1 cellular context compared by ENCODE assay signal in the genomic region with DNA sequence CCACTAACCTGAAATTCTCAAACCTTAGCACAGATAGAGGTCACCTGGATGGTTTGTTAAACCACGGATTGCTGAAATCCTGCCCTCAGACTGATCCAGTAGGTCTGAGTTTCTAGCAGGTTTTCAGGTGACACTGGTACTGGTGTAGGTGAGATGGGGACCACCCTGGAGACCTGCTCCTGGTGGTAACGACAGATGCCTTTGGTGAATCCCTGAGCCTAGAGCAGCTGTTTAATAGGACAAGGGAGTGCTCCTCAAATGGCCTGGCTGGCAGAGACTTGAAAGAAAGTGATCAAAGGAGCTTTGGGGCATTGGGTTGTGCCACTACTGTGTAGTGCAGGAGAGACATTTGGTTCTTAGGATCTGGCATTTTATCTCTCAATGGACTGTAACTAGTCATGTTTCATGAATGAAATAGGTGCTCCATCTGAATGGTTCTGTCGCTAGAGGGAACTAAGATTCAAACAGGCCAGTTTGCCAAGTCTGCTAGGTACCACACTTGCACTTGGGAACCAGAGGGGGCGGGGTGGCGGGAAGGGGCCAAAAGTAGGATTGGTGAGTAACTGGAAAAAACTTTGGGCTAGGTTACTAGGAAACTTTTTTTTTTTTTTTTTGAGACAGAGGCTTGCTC.
TF ChIP-seq lines count a peak whose summit lies in the region.

No MANE protein-coding gene starts in this region.

TF ChIP-seq in HEK293, 187 proteins besides CTCF, POLR2A, EP300 and RAD21 (continued from another document):
- TF ChIP-seq PATZ1 (tag by site-specific recombination; IDR thresholded peaks at IDR 0.05): peak; percentile 54; the same call in 1 of the 2 replicates
- 0 out of 2 replicates have a peak, but pooled peaks have one; percentile 16 for TF ChIP-seq ZNF184 (tag by site-specific recombination; IDR thresholded peaks at IDR 0.05)
- no peak for TF ChIP-seq ZNF280C (tag by site-specific recombination; IDR thresholded peaks at IDR 0.05)
- TF ChIP-seq ZNF660 (tag by site-specific recombination; IDR thresholded peaks at IDR 0.05): 0 out of 2 replicates have a peak, but pooled peaks have one; percentile 29
- peak; percentile 64; the same call in 1 of the 2 replicates for TF ChIP-seq SP7 (tag by site-specific recombination; IDR thresholded peaks at IDR 0.05)
- no peak for TF ChIP-seq ZNF596 (tag by site-specific recombination; IDR thresholded peaks at IDR 0.05)
- TF ChIP-seq ZEB2 (tag by site-specific recombination; IDR thresholded peaks at IDR 0.05): peak; percentile 26; the same call in 1 of the 2 replicates
- TF ChIP-seq ZBTB17 (tag by site-specific recombination; IDR thresholded peaks at IDR 0.05): peak; percentile 97
- TF ChIP-seq ZSCAN16 (tag by site-specific recombination; IDR thresholded peaks at IDR 0.05): no peak
- TF ChIP-seq, protein P1, sequence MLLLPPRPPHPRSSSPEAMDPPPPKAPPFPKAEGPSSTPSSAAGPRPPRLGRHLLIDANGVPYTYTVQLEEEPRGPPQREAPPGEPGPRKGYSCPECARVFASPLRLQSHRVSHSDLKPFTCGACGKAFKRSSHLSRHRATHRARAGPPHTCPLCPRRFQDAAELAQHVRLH (tag by site-specific recombination; IDR thresholded peaks at IDR 0.05): no peak
- no peak for TF ChIP-seq ZNF639 (tag by site-specific recombination; IDR thresholded peaks at IDR 0.05)
- TF ChIP-seq ZNF146 (tag by site-specific recombination; IDR thresholded peaks at IDR 0.05): no peak
- TF ChIP-seq GLIS1 (tag by site-specific recombination; IDR thresholded peaks at IDR 0.05): 0 out of 2 replicates have a peak, but pooled peaks have one; percentile 5
- 0 out of 2 replicates have a peak, but pooled peaks have one; percentile 15 for TF ChIP-seq IKZF3 (tag by site-specific recombination; IDR thresholded peaks at IDR 0.05)
- TF ChIP-seq KLF8 (tag by site-specific recombination; IDR thresholded peaks at IDR 0.05): peak; percentile 58; the same call in 1 of the 2 replicates
- TF ChIP-seq, protein P2, sequence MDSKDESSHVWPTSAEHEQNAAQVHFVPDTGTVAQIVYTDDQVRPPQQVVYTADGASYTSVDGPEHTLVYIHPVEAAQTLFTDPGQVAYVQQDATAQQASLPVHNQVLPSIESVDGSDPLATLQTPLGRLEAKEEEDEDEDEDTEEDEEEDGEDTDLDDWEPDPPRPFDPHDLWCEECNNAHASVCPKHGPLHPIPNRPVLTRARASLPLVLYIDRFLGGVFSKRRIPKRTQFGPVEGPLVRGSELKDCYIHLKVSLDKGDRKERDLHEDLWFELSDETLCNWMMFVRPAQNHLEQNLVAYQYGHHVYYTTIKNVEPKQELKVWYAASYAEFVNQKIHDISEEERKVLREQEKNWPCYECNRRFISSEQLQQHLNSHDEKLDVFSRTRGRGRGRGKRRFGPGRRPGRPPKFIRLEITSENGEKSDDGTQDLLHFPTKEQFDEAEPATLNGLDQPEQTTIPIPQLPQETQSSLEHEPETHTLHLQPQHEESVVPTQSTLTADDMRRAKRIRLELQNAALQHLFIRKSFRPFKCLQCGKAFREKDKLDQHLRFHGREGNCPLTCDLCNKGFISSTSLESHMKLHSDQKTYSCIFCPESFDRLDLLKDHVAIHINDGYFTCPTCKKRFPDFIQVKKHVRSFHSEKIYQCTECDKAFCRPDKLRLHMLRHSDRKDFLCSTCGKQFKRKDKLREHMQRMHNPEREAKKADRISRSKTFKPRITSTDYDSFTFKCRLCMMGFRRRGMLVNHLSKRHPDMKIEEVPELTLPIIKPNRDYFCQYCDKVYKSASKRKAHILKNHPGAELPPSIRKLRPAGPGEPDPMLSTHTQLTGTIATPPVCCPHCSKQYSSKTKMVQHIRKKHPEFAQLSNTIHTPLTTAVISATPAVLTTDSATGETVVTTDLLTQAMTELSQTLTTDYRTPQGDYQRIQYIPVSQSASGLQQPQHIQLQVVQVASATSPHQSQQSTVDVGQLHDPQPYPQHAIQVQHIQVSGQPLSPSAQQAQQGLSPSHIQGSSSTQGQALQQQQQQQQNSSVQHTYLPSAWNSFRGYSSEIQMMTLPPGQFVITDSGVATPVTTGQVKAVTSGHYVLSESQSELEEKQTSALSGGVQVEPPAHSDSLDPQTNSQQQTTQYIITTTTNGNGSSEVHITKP (tag by site-specific recombination; IDR thresholded peaks at IDR 0.05): peak; percentile 91
- peak; percentile 42; the same call in 1 of the 2 replicates for TF ChIP-seq KLF9 (tag by site-specific recombination; IDR thresholded peaks at IDR 0.05; ENCODE audit: low read depth)
- peak; percentile 16; the same call in 1 of the 2 replicates for TF ChIP-seq ZNF629 (tag by site-specific recombination; IDR thresholded peaks at IDR 0.05)
- TF ChIP-seq ZNF16 (tag by site-specific recombination; IDR thresholded peaks at IDR 0.05; ENCODE audit: low read depth): no peak
